2 cellular contexts compared by ENCODE assay signal in genomic region chr1:152533327-152533938, GRCh38.
TF ChIP-seq lines count a peak whose summit lies in the region.

No MANE protein-coding gene starts in this region.

TF ChIP-seq in HCT116, 20 proteins besides CTCF, POLR2A, EP300 and RAD21 (continued from another document):
- no peak for TF ChIP-seq EGR1 (IDR thresholded peaks at IDR 0.05; ENCODE audit: low read depth)
- TF ChIP-seq JUND (IDR thresholded peaks at IDR 0.05), result no peak

TF ChIP-seq in SK-N-SH, 30 proteins besides CTCF, POLR2A, EP300 and RAD21 (continued from another document):
- TF ChIP-seq NRF1 (IDR thresholded peaks at IDR 0.05; ENCODE audit: low read depth, low read length), result no peak
- no peak for TF ChIP-seq FOXM1 (IDR thresholded peaks at IDR 0.05; ENCODE audit: low read depth)
- TF ChIP-seq FOXJ3 (CRISPR knock-in tag; IDR thresholded peaks at IDR 0.05), result no peak
